Comparison of ENCODE assay signal across 1 cellular context in genomic region chr9:129042016-129042415, GRCh38.
TF ChIP-seq lines count a peak whose summit lies in the region.

No MANE protein-coding gene starts in this region.

TF ChIP-seq in SK-N-SH, 30 proteins besides CTCF, POLR2A, EP300 and RAD21 (continued from another document):
- TF ChIP-seq NRF1 (IDR thresholded peaks at IDR 0.05; ENCODE audit: low read depth, low read length) (no peak), SMC3 (IDR thresholded peaks at IDR 0.05; ENCODE audit: low read depth, low read length) (no peak), EZH2phosphoT487 (IDR thresholded peaks at IDR 0.05; ENCODE audit: borderline replicate concordance, low read depth) (no peak)
